In the genomic region with DNA sequence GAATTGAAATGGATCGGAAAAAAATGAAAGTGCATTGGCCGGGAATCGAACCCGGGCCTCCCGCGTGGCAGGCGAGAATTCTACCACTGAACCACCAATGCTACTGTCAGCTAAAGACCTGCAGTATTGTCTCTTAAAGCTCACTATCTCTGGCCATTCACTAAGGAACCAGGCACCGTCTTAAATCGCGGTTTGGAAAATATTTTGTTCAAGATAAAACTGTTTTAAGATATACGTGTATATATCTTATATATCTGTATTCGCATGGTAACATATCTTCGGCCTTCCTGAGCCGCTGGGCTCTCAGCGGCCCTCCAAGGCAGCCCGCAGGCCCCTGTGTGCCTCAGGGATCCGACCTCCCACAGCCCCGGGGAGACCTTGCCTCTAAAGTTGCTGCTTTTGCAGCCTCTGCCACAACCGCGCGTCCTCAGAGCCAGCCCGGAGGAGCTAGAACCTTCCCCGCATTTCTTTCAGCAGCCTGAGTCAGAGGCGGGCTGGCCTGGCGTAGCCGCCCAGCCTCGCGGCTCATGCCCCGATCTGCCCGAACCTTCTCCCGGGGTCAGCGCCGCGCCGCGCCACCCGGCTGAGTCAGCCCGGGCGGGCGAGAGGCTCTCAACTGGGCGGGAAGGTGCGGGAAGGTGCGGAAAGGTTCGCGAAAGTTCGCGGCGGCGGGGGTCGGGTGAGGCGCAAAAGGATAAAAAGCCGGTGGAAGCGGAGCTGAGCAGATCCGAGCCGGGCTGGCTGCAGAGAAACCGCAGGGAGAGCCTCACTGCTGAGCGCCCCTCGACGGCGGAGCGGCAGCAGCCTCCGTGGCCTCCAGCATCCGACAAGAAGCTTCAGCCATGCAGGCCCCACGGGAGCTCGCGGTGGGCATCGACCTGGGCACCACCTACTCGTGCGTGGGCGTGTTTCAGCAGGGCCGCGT, we compare ENCODE assay signal across 8 cellular contexts. TPM values are rescaled to one million over a fixed set of nuclear protein-coding genes. Genes with fewer than 3 reads are reported as not detected.
A peak's percentile ranks its signal among the peaks of the same experiment; 100 is the strongest.
DNase-seq lines count a peak whose midpoint lies in the region; ATAC-seq, FAIRE-seq and TF ChIP-seq lines count a peak whose summit lies in the region.
"Not testable (repeated sequence)": the region's sequence is repeated elsewhere in the genome, so short reads cannot be mapped to it uniquely, and the experiment has no call there.

A gene (plus strand): TSS at position 724 of the 925 bp plus-strand sequence. CDS start 119 bp downstream, at position 843.

- not testable (repeated sequence) for H3K27ac Mint-ChIP-seq in WTC11
- H3K27ac Mint-ChIP-seq in MCF 10A (ENCODE audit: low read depth, unreplicated experiment) = peak within 1 kb of the TSS; percentile 49

- ATAC-seq in HG03066 (IDR thresholded peaks at IDR 0.05; ENCODE audit: low read depth, unreplicated experiment) = peak; percentile 48
- peak; percentile 75 for ATAC-seq in WTC11

- H3K27me3 Mint-ChIP-seq in WTC11 (ENCODE audit: low read depth) = peaks cover 64% of the 10 kb centered on the region
- H3K27me3 Mint-ChIP-seq in MCF 10A (ENCODE audit: insufficient read depth, unreplicated experiment) = not testable (repeated sequence)

- H3K9me3 ChIP-seq in iPS DF 6.9 (ENCODE audit: control insufficient read depth, insufficient read depth, low read length); vagina: not testable (repeated sequence)

- H3K36me3 Mint-ChIP-seq in WTC11 = not testable (repeated sequence)
- H3K36me3 Mint-ChIP-seq in MCF 10A (ENCODE audit: insufficient read depth, unreplicated experiment) = peaks cover 12% of the 10 kb centered on the region

- CTCF ChIA-PET in WTC11 (lab: Charles Lee) = not testable (repeated sequence)
- CTCF ChIA-PET in MCF 10A (lab: Yijun Ruan, JAX) = interaction anchor here (0.5 to 0.6 kb wide), 2 partner anchors 37 to 218 kb away, joined by 3 read pairs; no protein-coding TSS in a partner anchor

- BruUV-seq in MCF 10A (replicated peaks; lab: Mats Ljungman, UMichigan) = not testable (repeated sequence)

- H3K4me1 ChIP-seq in iPS DF 6.9 (ENCODE audit: control insufficient read depth, insufficient read depth, low read length); vagina: not testable (repeated sequence)

- H3K27me3 ChIP-seq in iPS DF 6.9 (ENCODE audit: control insufficient read depth, insufficient read depth, low read length); vagina: not testable (repeated sequence)

- POLR2A ChIA-PET in WTC11 (lab: Charles Lee) = not testable (repeated sequence)
- POLR2A ChIA-PET in MCF 10A (lab: Yijun Ruan, JAX) = interaction anchor here (0.7 to 1.7 kb wide), 9 partner anchors 8 to 226 kb away, joined by 3 to 11 read pairs (median 5); a partner anchor contains a TSS

- WGBS in iPS DF 6.9 (ENCODE audit: insufficient coverage, insufficient read length) = no CpG with 5 or more reads among the region's 72 CpGs

- not testable (repeated sequence) for H3K9me3 Mint-ChIP-seq in WTC11; MCF 10A (ENCODE audit: unreplicated experiment)

- not testable (repeated sequence) for H3K36me3 ChIP-seq in iPS DF 6.9 (ENCODE audit: control insufficient read depth, insufficient read depth, low read length); vagina

- H3K4me3 ChIP-seq in iPS DF 6.9 (ENCODE audit: low read length) (peak within 1 kb of the TSS; percentile 46; the same call in 1 of the 2 replicates), retinal pigment epithelial cell (ENCODE audit: low read length) (peak within 1 kb of the TSS; percentile 65), vagina (peak within 1 kb of the TSS; percentile 75 to 85)

- H3K27ac ChIP-seq in iPS DF 6.9 (ENCODE audit: low read length) = not testable (repeated sequence)
- peak within 1 kb of the TSS; percentile 94 for H3K27ac ChIP-seq in vagina

- H3K4me1 Mint-ChIP-seq in WTC11; MCF 10A (ENCODE audit: insufficient read depth, unreplicated experiment): not testable (repeated sequence)

- not testable (repeated sequence) for TF ChIP-seq CTCF in WTC11 (IDR thresholded peaks at IDR 0.05); MCF 10A (IDR thresholded peaks at IDR 0.05; ENCODE audit: unreplicated experiment); retinal pigment epithelial cell (conservative IDR thresholded peaks at IDR 0.05; ENCODE audit: low read depth, low read length); vagina (IDR thresholded peaks at IDR 0.05)

- intact Hi-C loops in MCF 10A (cut with micrococcal nuclease) = loop anchor here (2.0 kb wide), 1 partner anchor 87 kb away; no protein-coding TSS in a partner anchor
- intact Hi-C loops in vagina (cut with DNase I) = not testable (repeated sequence)

- DNase-seq in GM18507 (ENCODE audit: extremely low spot score, insufficient read length, low read depth) (peak; percentile 48), NCI-H2227 (lab: John Stamatoyannopoulos, UW; ENCODE audit: unreplicated experiment) (peak; percentile 80), WTC11 (ENCODE audit: low spot score) (peak; percentile 62), MCF 10A (ENCODE audit: unreplicated experiment) (peak; percentile 81)
- not testable (repeated sequence) for DNase-seq in iPS DF 6.9 (ENCODE audit: low read depth, low spot score); retinal pigment epithelial cell (ENCODE audit: low read depth); vagina (ENCODE audit: extremely low spot score in 2 of 2)

- FAIRE-seq in GM18507 (lab: Jason Lieb, UNC) = not testable (repeated sequence)

- H3K4me3 Mint-ChIP-seq in WTC11 (peak within 1 kb of the TSS; percentile 81), MCF 10A (ENCODE audit: unreplicated experiment) (peak within 1 kb of the TSS; percentile 80)

- not testable (repeated sequence) for TF ChIP-seq POLR2A in vagina (IDR thresholded peaks at IDR 0.05)

TF ChIP-seq in WTC11, 78 proteins besides CTCF, POLR2A, EP300 and RAD21:
- 0 out of 2 replicates have a peak, but pooled peaks have one; percentile 5 for TF ChIP-seq HMGA2 (CRISPR knock-in tag; IDR thresholded peaks at IDR 0.05)
- TF ChIP-seq, protein P1, sequence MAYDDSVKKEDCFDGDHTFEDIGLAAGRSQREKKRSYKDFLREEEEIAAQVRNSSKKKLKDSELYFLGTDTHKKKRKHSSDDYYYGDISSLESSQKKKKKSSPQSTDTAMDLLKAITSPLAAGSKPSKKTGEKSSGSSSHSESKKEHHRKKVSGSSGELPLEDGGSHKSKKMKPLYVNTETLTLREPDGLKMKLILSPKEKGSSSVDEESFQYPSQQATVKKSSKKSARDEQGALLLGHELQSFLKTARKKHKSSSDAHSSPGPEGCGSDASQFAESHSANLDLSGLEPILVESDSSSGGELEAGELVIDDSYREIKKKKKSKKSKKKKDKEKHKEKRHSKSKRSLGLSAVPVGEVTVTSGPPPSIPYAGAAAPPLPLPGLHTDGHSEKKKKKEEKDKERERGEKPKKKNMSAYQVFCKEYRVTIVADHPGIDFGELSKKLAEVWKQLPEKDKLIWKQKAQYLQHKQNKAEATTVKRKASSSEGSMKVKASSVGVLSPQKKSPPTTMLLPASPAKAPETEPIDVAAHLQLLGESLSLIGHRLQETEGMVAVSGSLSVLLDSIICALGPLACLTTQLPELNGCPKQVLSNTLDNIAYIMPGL (CRISPR knock-in tag; IDR thresholded peaks at IDR 0.05) = peak; percentile 96
TF ChIP-seq in WTC11: peak in this region for 2; not testable (repeated sequence) for 76.

RNA-seq across cellular contexts. Expression of the gene that starts here (rescaled TPM):
- total RNA-seq in WTC11 (2021) (0.16 to 0.22 TPM in 2 of 3 replicates, not detected in the other), MCF 10A (2022) (0.28 and 0.52 TPM in 2 replicates), vagina (0.98 TPM)

Comparison
In these comparisons a context has a peak if more than half of its experiments do, and no peak if none do; other contexts are left out.
1. Peak in DNase-seq and ATAC-seq in WTC11; RNA of the gene not detected or under 1 TPM.
2. Peak in DNase-seq in MCF 10A; RNA of the gene not detected or under 1 TPM.